In genomic region chr20:41229259-41229658, GRCh38 we compare ENCODE assay signal across 23 cellular contexts.
"Had no signal": no experiment of that assay in that cellular context is flagged by ENCODE, and none has a peak within 500 bp of the region (broad histone marks: within the 10 kb centered on the region; RNA-seq: fewer than 3 reads in every experiment).

No MANE protein-coding gene starts in this region.

- H3K9me3 ChIP-seq: adrenal gland, ascending aorta, colonic mucosa, pancreas, sigmoid colon, spleen, upper lobe of left lung had no signal

- H3K4me1 ChIP-seq: colonic mucosa had no signal

- H3K4me3 ChIP-seq: adrenal gland, ascending aorta, colonic mucosa, pancreas, sigmoid colon, spleen, upper lobe of left lung had no signal

- DNase-seq: activated B cell treated with CpG ODN at 0.5 μM for 24 hours; activated CD4-positive, alpha-beta T cell treated with anti-CD3 and anti-CD28 coated beads for 36 hours; activated CD4-positive, alpha-beta T cell treated with anti-CD3 and anti-CD28 coated beads, Interleukin-2, amount 50 U/mL, for 4 hours; activated CD8-positive, alpha-beta memory T cell treated with anti-CD3 and anti-CD28 coated beads for 24 hours; activated CD8-positive, alpha-beta memory T cell treated with anti-CD3 and anti-CD28 coated beads, Interleukin-2, amount 50 U/mL, for 4 hours; activated naive CD4-positive, alpha-beta T cell; activated T-cell treated with anti-CD3 and anti-CD28 coated beads, Interleukin-2, amount 50 U/mL, for 4 hours; adrenal gland; brain microvascular endothelial cell; colonic mucosa; kidney; pancreas; sigmoid colon; spleen; stimulated activated CD4-positive, alpha-beta T cell treated with anti-CD3 and anti-CD28 coated beads, Interleukin-4, amount 100 ng/mL, for 1 hour; stimulated activated naive CD4-positive, alpha-beta T cell; SW 1271; T-helper 17 cell; upper lobe of left lung had no signal

- H3K27ac ChIP-seq: adrenal gland, brain microvascular endothelial cell, colonic mucosa, epithelial cell of prostate, pancreas, sigmoid colon, spleen, upper lobe of left lung had no signal

- ATAC-seq: activated CD4-positive, alpha-beta T cell treated with anti-CD3 and anti-CD28 coated beads for 36 hours; activated T-cell treated with anti-CD3 and anti-CD28 coated beads, Interleukin-2, amount 50 U/mL, for 4 hours; left lobe of liver; natural killer cell treated with Interleukin-12 subunit alpha and Interleukin-12 subunit beta and Interleukin-15 and Interleukin-18, amount 100 ng/mL, for 72 hours; pancreas; T-helper 17 cell had no signal

- H3K36me3 ChIP-seq: adrenal gland, ascending aorta, brain microvascular endothelial cell, colonic mucosa, pancreas, sigmoid colon, spleen, upper lobe of left lung had no signal

- H3K27me3 ChIP-seq: adrenal gland, ascending aorta, brain microvascular endothelial cell, colonic mucosa, pancreas, sigmoid colon, spleen, upper lobe of left lung had no signal
